17 cellular contexts compared by ENCODE assay signal in the genomic region with DNA sequence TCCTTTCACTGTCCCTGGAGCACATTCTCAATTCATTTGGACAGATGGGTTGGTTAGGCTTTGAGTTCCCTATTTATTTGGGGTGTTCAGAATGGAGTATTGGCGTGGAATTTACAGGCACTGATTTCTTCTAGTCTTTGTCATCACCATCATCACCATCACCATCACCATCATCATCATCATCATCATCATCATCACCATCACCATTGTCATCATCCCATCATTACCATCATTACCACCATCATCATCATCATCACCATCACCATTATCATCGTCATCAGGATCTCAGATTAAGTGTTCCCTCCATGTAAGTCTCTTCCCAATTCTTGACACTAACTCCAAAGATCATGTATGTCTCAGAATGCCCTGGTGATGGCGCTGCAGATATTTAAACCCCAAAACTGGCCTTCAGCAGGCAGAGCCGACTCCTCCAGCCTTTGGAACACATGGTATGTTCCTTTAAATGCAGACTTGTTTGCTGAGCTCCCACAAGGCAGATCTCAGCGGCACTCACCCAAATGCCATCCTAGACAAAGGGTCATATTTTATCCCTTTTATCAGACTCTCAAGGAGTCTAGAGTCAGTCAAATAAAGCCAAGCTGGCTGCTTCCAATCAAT. TPM values are rescaled to one million over a fixed set of nuclear protein-coding genes. Genes with fewer than 3 reads are reported as not detected.
DNase-seq lines count a peak whose midpoint lies in the region; ATAC-seq and TF ChIP-seq lines count a peak whose summit lies in the region.
"Had no signal": no experiment of that assay in that cellular context is flagged by ENCODE, and none has a peak within 500 bp of the region (broad histone marks: within the 10 kb centered on the region; RNA-seq: fewer than 3 reads in every experiment).

No MANE protein-coding gene starts in this region.

- H3K4me3 Mint-ChIP-seq in CD4-positive, CD25-positive, alpha-beta regulatory T cell: no peak overlapping the region
- H3K4me3 Mint-ChIP-seq in WTC11: no peak overlapping the region
- H3K4me3 Mint-ChIP-seq: activated naive CD4-positive, alpha-beta T cell treated with anti-CD3 and anti-CD28 coated beads, Interleukin-2, amount 50 U/mL, for 24 hours had no signal

- 39 to 48% (median 45%) methylated on average over 5 of the region's 5 CpGs for WGBS in psoas muscle, 3 donors
- 55% methylated on average over 5 of the region's 5 CpGs for WGBS in prostate gland

- ATAC-seq in CD4-positive, CD25-positive, alpha-beta regulatory T cell (ENCODE audit: low read depth in 2 of 2): no peak
- peak; percentile 82 for ATAC-seq in WTC11
- ATAC-seq in psoas muscle: no peak
- ATAC-seq: GM12878, pancreas had no signal

- peak overlapping the region in 2 of 3 donors; percentile 31 to 43 for H3K27ac Mint-ChIP-seq in CD4-positive, CD25-positive, alpha-beta regulatory T cell
- H3K27ac Mint-ChIP-seq in WTC11: no peak overlapping the region
- H3K27ac Mint-ChIP-seq: activated naive CD4-positive, alpha-beta T cell treated with anti-CD3 and anti-CD28 coated beads, Interleukin-2, amount 50 U/mL, for 24 hours had no signal

- H3K27ac ChIP-seq in CD4-positive, CD25-positive, alpha-beta regulatory T cell (ENCODE audit: insufficient read depth, low read length, poor library complexity, severe bottlenecking): no peak overlapping the region
- H3K27ac ChIP-seq in HEK293 (ENCODE audit: extremely low read depth, low read depth, low read length) (no peak overlapping the region), psoas muscle (no peak overlapping the region), prostate gland (no peak overlapping the region)
- H3K27ac ChIP-seq: pancreas had no signal

- H3K36me3 ChIP-seq in CD4-positive, CD25-positive, alpha-beta regulatory T cell (ENCODE audit: control insufficient read depth, insufficient read depth, low read length): no peaks in the 10 kb centered on the region
- H3K36me3 ChIP-seq in HEK293 (ENCODE audit: control insufficient read depth in 2 of 2, insufficient read depth in 1 of 2, low read length in 2 of 2) (no peaks in the 10 kb centered on the region), psoas muscle (ENCODE audit: insufficient read depth in 1 of 2, low read depth in 1 of 2) (no peaks in the 10 kb centered on the region), prostate gland (no peaks in the 10 kb centered on the region)
- H3K36me3 ChIP-seq: pancreas had no signal

- H3K4me1 ChIP-seq in CD4-positive, CD25-positive, alpha-beta regulatory T cell (ENCODE audit: control insufficient read depth, insufficient read depth, low read length, poor library complexity, severe bottlenecking): no peaks in the 10 kb centered on the region
- H3K4me1 ChIP-seq in HEK293 (ENCODE audit: control insufficient read depth, insufficient read depth, low read length) (no peaks in the 10 kb centered on the region), psoas muscle (no peaks in the 10 kb centered on the region), prostate gland (replicated peaks) (no peaks in the 10 kb centered on the region)
- H3K4me1 ChIP-seq: pancreas had no signal

- no peaks in the 10 kb centered on the region for H3K4me1 Mint-ChIP-seq in CD4-positive, CD25-positive, alpha-beta regulatory T cell
- H3K4me1 Mint-ChIP-seq in WTC11: peaks cover 8% of the 10 kb centered on the region
- H3K4me1 Mint-ChIP-seq: activated naive CD4-positive, alpha-beta T cell treated with anti-CD3 and anti-CD28 coated beads, Interleukin-2, amount 50 U/mL, for 24 hours had no signal

- H3K4me3 ChIP-seq in CD4-positive, CD25-positive, alpha-beta regulatory T cell (ENCODE audit: low read depth, low read length): no peak overlapping the region
- H3K4me3 ChIP-seq in HEK293 (ENCODE audit: low read depth, low read length) (no peak overlapping the region), psoas muscle (no peak overlapping the region), prostate gland (no peak overlapping the region)
- H3K4me3 ChIP-seq: GM12878, pancreas had no signal

- POLR2A ChIA-PET in HEK293 (lab: Yijun Ruan, JAX) (no interaction called here), WTC11 (lab: Charles Lee) (no interaction called here)

- no peak for DNase-seq in CD4-positive, CD25-positive, alpha-beta regulatory T cell
- DNase-seq in WTC11 (ENCODE audit: low spot score) (peak; percentile 58), kidney tubule cell (ENCODE audit: low spot score) (peak; percentile 7), psoas muscle (no peak), prostate gland (ENCODE audit: low spot score) (no peak), CD1c-positive myeloid dendritic cell (ENCODE audit: extremely low spot score) (no peak)
- no peak for DNase-seq in NK-92 treated with Interleukin-12 subunit alpha and Interleukin-12 subunit beta, amount 100 ng/mL, for 24 hours (lab: John Stamatoyannopoulos, UW)
- DNase-seq: dermis blood vessel endothelial cell; head of caudate nucleus; Kasumi-1; mammary epithelial cell; pancreas; stimulated activated naive CD4-positive, alpha-beta T cell treated with Interleukin-2 at 50 U/mL for 16 hours had no signal

- no peak for TF ChIP-seq CTCF in HEK293 (tag by site-specific recombination; IDR thresholded peaks at IDR 0.05)
- no peak for TF ChIP-seq CTCF in WTC11 (IDR thresholded peaks at IDR 0.05)
- no peak for TF ChIP-seq CTCF in psoas muscle (IDR thresholded peaks at IDR 0.05)
- no peak for TF ChIP-seq CTCF in prostate gland (IDR thresholded peaks at IDR 0.05)

- H3K27me3 Mint-ChIP-seq in CD4-positive, CD25-positive, alpha-beta regulatory T cell: no peaks in the 10 kb centered on the region
- no peaks in the 10 kb centered on the region for H3K27me3 Mint-ChIP-seq in WTC11 (ENCODE audit: low read depth)
- H3K27me3 Mint-ChIP-seq: activated naive CD4-positive, alpha-beta T cell treated with anti-CD3 and anti-CD28 coated beads, Interleukin-2, amount 50 U/mL, for 24 hours had no signal

- CTCF ChIA-PET in HEK293 (lab: Yijun Ruan, JAX): no interaction called here
- CTCF ChIA-PET in WTC11 (lab: Charles Lee): interaction anchor here (0.6 to 1.8 kb wide), 17 partner anchors 8 to 884 kb away, joined by 3 to 23 read pairs (median 3); no protein-coding TSS in a partner anchor

- no peak for TF ChIP-seq POLR2A in prostate gland (IDR thresholded peaks at IDR 0.05)

- H3K36me3 Mint-ChIP-seq in CD4-positive, CD25-positive, alpha-beta regulatory T cell: no peaks in the 10 kb centered on the region
- no peaks in the 10 kb centered on the region for H3K36me3 Mint-ChIP-seq in WTC11
- H3K36me3 Mint-ChIP-seq: activated naive CD4-positive, alpha-beta T cell treated with anti-CD3 and anti-CD28 coated beads, Interleukin-2, amount 50 U/mL, for 24 hours had no signal

- no peaks in the 10 kb centered on the region for H3K27me3 ChIP-seq in CD4-positive, CD25-positive, alpha-beta regulatory T cell (ENCODE audit: control insufficient read depth, insufficient read depth, low read length)
- H3K27me3 ChIP-seq in psoas muscle (ENCODE audit: insufficient read depth in 3 of 3, low read length in 2 of 3) (peaks cover 0 to 8% (median 0%) of the 10 kb centered on the region in 3 donors), prostate gland (replicated peaks; ENCODE audit: insufficient read depth) (no peaks in the 10 kb centered on the region)

- H3K9me3 ChIP-seq in CD4-positive, CD25-positive, alpha-beta regulatory T cell (ENCODE audit: control insufficient read depth in 2 of 2, low read length in 2 of 2): no peaks in the 10 kb centered on the region
- H3K9me3 ChIP-seq in HEK293 (ENCODE audit: control insufficient read depth, insufficient read depth, low read depth, low read length) (no peaks in the 10 kb centered on the region), psoas muscle (no peaks in the 10 kb centered on the region), prostate gland (no peaks in the 10 kb centered on the region)
- H3K9me3 ChIP-seq: pancreas had no signal

- H3K9me3 Mint-ChIP-seq in CD4-positive, CD25-positive, alpha-beta regulatory T cell: no peaks in the 10 kb centered on the region
- H3K9me3 Mint-ChIP-seq in WTC11: no peaks in the 10 kb centered on the region
- H3K9me3 Mint-ChIP-seq: activated naive CD4-positive, alpha-beta T cell treated with anti-CD3 and anti-CD28 coated beads, Interleukin-2, amount 50 U/mL, for 24 hours had no signal

- intact Hi-C loops in psoas muscle (cut with DNase I) (loop anchor here in 1 of 2 donors (10.0 kb wide), 1 partner anchor 884 kb away; no protein-coding TSS in a partner anchor), prostate gland (cut with DNase I) (loop anchor here (2.0 kb wide), 1 partner anchor 888 kb away; no protein-coding TSS in a partner anchor)

TF ChIP-seq in HEK293, 187 proteins besides CTCF, POLR2A, EP300 and RAD21:
- TF ChIP-seq ZNF223 (tag by site-specific recombination; IDR thresholded peaks at IDR 0.05): no peak
- TF ChIP-seq, protein P1, sequence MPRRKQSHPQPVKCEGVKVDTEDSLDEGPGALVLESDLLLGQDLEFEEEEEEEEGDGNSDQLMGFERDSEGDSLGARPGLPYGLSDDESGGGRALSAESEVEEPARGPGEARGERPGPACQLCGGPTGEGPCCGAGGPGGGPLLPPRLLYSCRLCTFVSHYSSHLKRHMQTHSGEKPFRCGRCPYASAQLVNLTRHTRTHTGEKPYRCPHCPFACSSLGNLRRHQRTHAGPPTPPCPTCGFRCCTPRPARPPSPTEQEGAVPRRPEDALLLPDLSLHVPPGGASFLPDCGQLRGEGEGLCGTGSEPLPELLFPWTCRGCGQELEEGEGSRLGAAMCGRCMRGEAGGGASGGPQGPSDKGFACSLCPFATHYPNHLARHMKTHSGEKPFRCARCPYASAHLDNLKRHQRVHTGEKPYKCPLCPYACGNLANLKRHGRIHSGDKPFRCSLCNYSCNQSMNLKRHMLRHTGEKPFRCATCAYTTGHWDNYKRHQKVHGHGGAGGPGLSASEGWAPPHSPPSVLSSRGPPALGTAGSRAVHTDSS (tag by site-specific recombination; IDR thresholded peaks at IDR 0.05): peak; percentile 82
TF ChIP-seq in HEK293: peak in this region for 1.

RNA-seq across cellular contexts. Expression of a gene that starts 19.8 kb away (rescaled TPM):
- total RNA-seq in CD4-positive, CD25-positive, alpha-beta regulatory T cell: not detected
- not detected for polyA plus RNA-seq in CD4-positive, CD25-positive, alpha-beta regulatory T cell
- not detected in 3 replicates for total RNA-seq in WTC11 (2021)
- total RNA-seq in psoas muscle: not detected
- polyA plus RNA-seq in psoas muscle: not detected
- total RNA-seq in prostate gland: 1 to 10 TPM in 1 of 2 donors, not detected in 1; 1.3 TPM
- total RNA-seq: activated CD8-positive, alpha-beta memory T cell treated with anti-CD3 and anti-CD28 coated beads for 36 hours; dermis blood vessel endothelial cell; GM12878; mammary epithelial cell; pancreas had no signal
- polyA plus RNA-seq: GM12878, mammary epithelial cell, pancreas had no signal

Comparison
In these comparisons a context has a peak if more than half of its experiments do, and no peak if none do; other contexts are left out.
1. DNase-seq: peak in WTC11 (single experiment) and kidney tubule cell (single experiment); none in CD4-positive, CD25-positive, alpha-beta regulatory T cell (0 of 3), psoas muscle (0 of 2), prostate gland (single experiment), NK-92 treated with Interleukin-12 subunit alpha and Interleukin-12 subunit beta, amount 100 ng/mL, for 24 hours (single experiment) and CD1c-positive myeloid dendritic cell (single experiment).